In the genomic region with DNA sequence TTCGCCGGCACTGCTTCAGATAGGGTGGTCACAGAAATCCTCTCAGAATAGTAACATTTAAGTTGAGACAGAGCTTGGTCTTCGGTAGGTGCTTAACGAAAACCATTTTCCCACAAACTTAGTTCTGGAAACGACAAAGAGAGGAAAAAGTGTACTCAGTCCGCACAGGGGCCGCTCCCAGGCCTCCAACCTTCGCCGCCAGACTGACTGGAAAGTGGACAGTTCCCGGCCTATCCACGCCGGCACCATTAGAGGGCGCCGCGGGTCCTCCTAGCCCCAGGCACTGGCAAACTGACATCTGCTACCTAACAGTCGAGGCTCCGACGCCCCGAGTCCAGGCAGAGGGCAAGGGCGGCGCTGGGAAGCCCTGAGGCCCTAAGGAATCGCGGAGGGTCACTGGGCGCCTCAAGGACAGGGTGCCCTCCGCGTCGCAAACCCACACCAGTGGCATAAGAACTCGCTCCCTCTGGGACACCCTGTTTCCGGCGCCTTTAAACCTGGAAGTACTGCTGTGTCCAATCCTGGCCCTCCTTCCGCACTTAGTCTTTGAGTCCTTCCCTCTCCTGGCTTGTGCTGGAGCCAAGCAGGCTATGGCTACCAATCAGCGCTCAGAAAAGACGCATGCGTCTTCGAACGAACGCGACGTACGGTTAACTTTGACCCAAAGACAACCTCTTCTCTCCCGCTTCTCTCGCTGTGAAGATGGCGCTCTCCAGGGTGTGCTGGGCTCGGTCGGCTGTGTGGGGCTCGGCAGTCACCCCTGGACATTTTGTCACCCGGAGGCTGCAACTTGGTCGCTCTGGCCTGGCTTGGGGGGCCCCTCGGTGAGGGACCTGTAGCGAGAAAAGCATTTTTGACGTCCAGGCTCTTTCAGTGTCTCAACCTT, we compare ENCODE assay signal across 8 cellular contexts. TPM values are rescaled to one million over a fixed set of nuclear protein-coding genes. Genes with fewer than 3 reads are reported as not detected.
DNase-seq lines count a peak whose midpoint lies in the region; ATAC-seq and TF ChIP-seq lines count a peak whose summit lies in the region.

Gene LETMD1 (plus strand): TSS at position 673 of the 886 bp plus-strand sequence. CDS start 30 bp downstream, at position 703.

- H3K4me1 ChIP-seq in osteoblast (ENCODE audit: insufficient read depth, low read length) (peaks cover 15% of the 10 kb centered on the region), thoracic aorta (ENCODE audit: control insufficient read depth in 1 of 2, low read depth in 2 of 2) (peaks cover 12 to 20% of the 10 kb centered on the region in 2 donors)

- no peaks in the 10 kb centered on the region for H4K20me1 ChIP-seq in osteoblast (ENCODE audit: insufficient read depth, low read length)

- H3K9me3 Mint-ChIP-seq in activated naive CD8-positive, alpha-beta T cell (ENCODE audit: low read depth), result no peaks in the 10 kb centered on the region
- H3K9me3 Mint-ChIP-seq in glutamatergic neuron (ENCODE audit: unreplicated experiment), result peaks cover 4% of the 10 kb centered on the region

- ATAC-seq in HG02642 (IDR thresholded peaks at IDR 0.05; ENCODE audit: poor library complexity, unreplicated experiment) (peak; percentile 97), thoracic aorta (ENCODE audit: insufficient number of reproducible peaks, low FRiP score, low read depth) (peak; percentile 99)

- DNase-seq in GM12865 (ENCODE audit: low read depth), result peak; percentile 99
- peak; percentile 85 for DNase-seq in NCI-H1105 (lab: John Stamatoyannopoulos, UW)
- DNase-seq in SKM-1 treated with dmso at 0.1 percent for 144 hours (lab: John Stamatoyannopoulos, UW; ENCODE audit: unreplicated experiment), result peak; percentile 89
- peak; percentile 89 for DNase-seq in glutamatergic neuron
- peak; percentile 97 for DNase-seq in osteoblast (ENCODE audit: insufficient read length, low spot score, missing footprints)
- peak; percentile 89 for DNase-seq in thoracic aorta (ENCODE audit: low spot score)

- H3K36me3 ChIP-seq in osteoblast (ENCODE audit: insufficient read depth, low read length), result no peaks in the 10 kb centered on the region
- peaks cover 2% of the 10 kb centered on the region for H3K36me3 ChIP-seq in thoracic aorta

- TF ChIP-seq CTCF in GM12865 (IDR thresholded peaks at IDR 0.05; ENCODE audit: insufficient read depth, low read depth, low read length, missing control alignments) (peak; percentile 92), glutamatergic neuron (IDR thresholded peaks at IDR 0.05; ENCODE audit: partially characterized antibody, unreplicated experiment) (peak; percentile 85), osteoblast (IDR thresholded peaks at IDR 0.05; ENCODE audit: extremely low read depth, low read depth, low read length) (peak; percentile 85), thoracic aorta (IDR thresholded peaks at IDR 0.05) (peak; percentile 82)

- peaks cover 27% of the 10 kb centered on the region for H3K4me1 Mint-ChIP-seq in activated naive CD8-positive, alpha-beta T cell (ENCODE audit: low read depth)
- H3K4me1 Mint-ChIP-seq in glutamatergic neuron (ENCODE audit: low read depth, unreplicated experiment), result peaks cover 5% of the 10 kb centered on the region

- H3K4me3 ChIP-seq in GM12865 (ENCODE audit: low read depth, low read length) (peak within 1 kb of the TSS; percentile 94), osteoblast (ENCODE audit: insufficient read depth, low read length) (peak within 1 kb of the TSS; percentile 85), thoracic aorta (peak within 1 kb of the TSS; percentile 77)

- H3K27me3 ChIP-seq in osteoblast (ENCODE audit: insufficient read depth, low read length) (no peaks in the 10 kb centered on the region), thoracic aorta (replicated peaks; ENCODE audit: insufficient read depth) (no peaks in the 10 kb centered on the region)

- H3K9me3 ChIP-seq in osteoblast (ENCODE audit: low read depth, low read length) (no peaks in the 10 kb centered on the region), thoracic aorta (no peaks in the 10 kb centered on the region)

- peak within 1 kb of the TSS; percentile 96 for H3K4me2 ChIP-seq in osteoblast (ENCODE audit: insufficient read depth, low read length)

- H3K36me3 Mint-ChIP-seq in activated naive CD8-positive, alpha-beta T cell, result peaks cover 4% of the 10 kb centered on the region
- H3K36me3 Mint-ChIP-seq in glutamatergic neuron (ENCODE audit: unreplicated experiment), result no peaks in the 10 kb centered on the region

- no peaks in the 10 kb centered on the region for H3K27me3 Mint-ChIP-seq in activated naive CD8-positive, alpha-beta T cell
- peaks cover 5% of the 10 kb centered on the region for H3K27me3 Mint-ChIP-seq in glutamatergic neuron (ENCODE audit: unreplicated experiment)

- H3K27ac Mint-ChIP-seq in activated naive CD8-positive, alpha-beta T cell, result peak within 1 kb of the TSS; percentile 95
- peak within 1 kb of the TSS; percentile 95 for H3K27ac Mint-ChIP-seq in glutamatergic neuron (ENCODE audit: unreplicated experiment)

- peak within 1 kb of the TSS; percentile 96 for H3K4me3 Mint-ChIP-seq in activated naive CD8-positive, alpha-beta T cell
- peak within 1 kb of the TSS; percentile 97 for H3K4me3 Mint-ChIP-seq in glutamatergic neuron (ENCODE audit: unreplicated experiment)

- peak within 1 kb of the TSS; percentile 89 for H2AFZ ChIP-seq in osteoblast (ENCODE audit: low read length)

- peaks cover 22% of the 10 kb centered on the region for H3K79me2 ChIP-seq in osteoblast (ENCODE audit: insufficient read depth, low read length)

- H3K27ac ChIP-seq in osteoblast (ENCODE audit: low read depth, low read length), result peak within 1 kb of the TSS; percentile 77
- peak within 1 kb of the TSS; percentile 90 for H3K27ac ChIP-seq in thoracic aorta

RNA-seq across cellular contexts. Expression of gene LETMD1, which starts in this region (rescaled TPM):
- total RNA-seq in glutamatergic neuron (ENCODE audit: unreplicated experiment), result 37.1 TPM
- 54.8 and 56.1 TPM in 2 replicates for total RNA-seq in osteoblast
- total RNA-seq in thoracic aorta, result 10 to 100 TPM; 42.4 to 52.1 TPM

Comparison
In these comparisons a context has a peak if more than half of its experiments do, and no peak if none do; other contexts are left out.
1. Peak in every context shown above with its lines: DNase-seq, ATAC-seq, H3K4me3 ChIP-seq and H3K27ac ChIP-seq.